Comparison of ENCODE assay signal across 8 cellular contexts in genomic region chr12:122031342-122032216, GRCh38. TPM values are rescaled to one million over a fixed set of nuclear protein-coding genes. Genes with fewer than 3 reads are reported as not detected.
DNase-seq lines count a peak whose midpoint lies in the region; ATAC-seq, FAIRE-seq and TF ChIP-seq lines count a peak whose summit lies in the region.

No MANE protein-coding gene starts in this region.

- H3K27me3 ChIP-seq in CD4-positive, alpha-beta T cell (ENCODE audit: control insufficient read depth, insufficient read depth, low read length) = no peaks in the 10 kb centered on the region
- H3K27me3 ChIP-seq in H1 (replicated peaks in 1 of 4; ENCODE audit: control insufficient read depth in 3 of 4, extremely low read depth in 1 of 4, insufficient read depth in 3 of 4, low read length in 3 of 4) = no peaks in the 10 kb centered on the region
- H3K27me3 ChIP-seq in aorta (ENCODE audit: control insufficient read depth in 1 of 2, insufficient read depth in 2 of 2, low read length in 1 of 2) = no peaks in the 10 kb centered on the region

- no peaks in the 10 kb centered on the region for H3K9me3 Mint-ChIP-seq in CD4-positive, alpha-beta T cell
- no peaks in the 10 kb centered on the region for H3K9me3 Mint-ChIP-seq in natural killer cell

- no peak overlapping the region for H3K14ac ChIP-seq in H1 (ENCODE audit: insufficient read length)

- peaks cover 0 to 34% of the 10 kb centered on the region in 2 experiments; a peak in 3 of 4 replicates for H3K79me2 ChIP-seq in H1 (ENCODE audit: control insufficient read depth in 1 of 2, insufficient read depth in 2 of 2, low read length in 2 of 2)

- H2AFZ ChIP-seq in H1 (ENCODE audit: low read length) = no peak overlapping the region

- FAIRE-seq in H1 (lab: Jason Lieb, UNC) = peak; percentile 52

- 64% methylated on average over 21 of the region's 21 CpGs; no CpG with 5 or more reads in 1 of the 2 experiments for WGBS in H1 (ENCODE audit: extremely low coverage in 1 of 2, insufficient coverage in 1 of 2, insufficient read length in 1 of 2, insufficient replicate concordance in 2 of 2, low coverage in 1 of 2, low lambda C conversion rate in 2 of 2, missing lambda C conversion rate in 1 of 2), 2 experiments
- 65 to 67% methylated on average over 21 of the region's 21 CpGs for WGBS in aorta, 2 donors

- H3K4me1 Mint-ChIP-seq in CD4-positive, alpha-beta T cell (ENCODE audit: low read depth) = peaks cover 15% of the 10 kb centered on the region
- H3K4me1 Mint-ChIP-seq in natural killer cell = peaks cover 16 to 21% of the 10 kb centered on the region in 2 donors

- peak overlapping the region; percentile 43; the same call in 1 of the 2 replicates for H4K8ac ChIP-seq in H1 (ENCODE audit: extremely low read depth, insufficient read depth, low read length)

- no peak overlapping the region for H3K23ac ChIP-seq in H1 (ENCODE audit: insufficient read length)

- peaks cover 9% of the 10 kb centered on the region for H3K79me1 ChIP-seq in H1 (ENCODE audit: low read depth, low read length)

- CTCF ChIA-PET in CD4-positive, alpha-beta T cell (lab: Charles Lee) = no interaction called here
- CTCF ChIA-PET in H1 (lab: Charles Lee; ENCODE audit: partially characterized antibody) = interaction anchor here (0.6 to 3.4 kb wide), 34 partner anchors 8 to 350 kb away, joined by 3 to 18 read pairs (median 4); partner anchors contain the start of gene CFAP251

- H4K20me1 ChIP-seq in H1 (replicated peaks in 1 of 2; ENCODE audit: control insufficient read depth in 1 of 2, insufficient read depth in 2 of 2, low read length in 2 of 2) = peaks cover 12 to 24% of the 10 kb centered on the region in 2 experiments

- 0 out of 2 replicates have a peak, but pooled peaks cover 1% of the 10 kb centered on the region for H3K23me2 ChIP-seq in H1 (ENCODE audit: low read depth, low read length)

- H2BK20ac ChIP-seq in H1 (ENCODE audit: low read length) = no peak overlapping the region

- TF ChIP-seq RAD21 in H1 (IDR thresholded peaks at IDR 0.05 in 1 of 2, conservative IDR thresholded peaks at IDR 0.05 in 1 of 2; ENCODE audit: low read depth in 2 of 2, low read length in 2 of 2) = peak; percentile 49 to 69

- H3K36me3 ChIP-seq in H1 (ENCODE audit: control insufficient read depth in 2 of 4, insufficient read depth in 4 of 4, low read length in 3 of 4) = peaks cover 0 to 6% (median 5%) of the 10 kb centered on the region in 4 experiments; a peak in 2 of 8 replicates
- H3K36me3 ChIP-seq in aorta (ENCODE audit: control insufficient read depth in 1 of 2, insufficient read depth in 2 of 2, low read length in 1 of 2) = no peaks in the 10 kb centered on the region

- POLR2A ChIA-PET in CD4-positive, alpha-beta T cell (lab: Charles Lee) = no interaction called here
- POLR2A ChIA-PET in H1 (lab: Charles Lee; ENCODE audit: partially characterized antibody) = interaction anchor here (2.2 kb wide), 1 partner anchor 10 kb away, joined by 9 read pairs; the partner anchor contains the start of gene BCL7A

- no peak overlapping the region for H4K91ac ChIP-seq in H1 (replicated peaks; ENCODE audit: insufficient read length, low read length)

- intact Hi-C loops in CD4-positive, alpha-beta T cell (cut with DNase I, micrococcal nuclease) = no loop called here
- intact Hi-C loops in natural killer cell (cut with micrococcal nuclease) (no loop called here), aorta (cut with DNase I) (no loop called here)

- peak in 8 of 10 experiments; percentile 25 to 65 (median 40) for DNase-seq in CD4-positive, alpha-beta T cell
- DNase-seq in HuH-7 (ENCODE audit: low spot score) (peak; percentile 67), H1 (ENCODE audit: low read depth in 1 of 2, low spot score in 2 of 2) (peak; percentile 36 to 96), natural killer cell (no peak), aorta (peak; percentile 57 to 84)
- DNase-seq in activated CD4-positive, alpha-beta T cell treated with anti-CD3 and anti-CD28 coated beads, Interleukin-2, amount 50 U/mL, for 1 hour = peak; percentile 51

- no peak overlapping the region; the same call in 1 of the 2 replicates for H3K18ac ChIP-seq in H1 (ENCODE audit: extremely low read depth, low read length)

- H3K9me3 ChIP-seq in CD4-positive, alpha-beta T cell (ENCODE audit: control insufficient read depth, low read length) = no peaks in the 10 kb centered on the region
- H3K9me3 ChIP-seq in H1 (ENCODE audit: insufficient read depth in 2 of 2, low read depth in 1 of 2, low read length in 1 of 2) = no peaks in the 10 kb centered on the region
- no peaks in the 10 kb centered on the region for H3K9me3 ChIP-seq in aorta (ENCODE audit: control insufficient read depth, low read length)

- peak; percentile 67 for TF ChIP-seq CTCF in CD4-positive, alpha-beta T cell (IDR thresholded peaks at IDR 0.05)
- TF ChIP-seq CTCF in H1 (IDR thresholded peaks at IDR 0.05; ENCODE audit: control extremely low read depth in 1 of 3, insufficient read depth in 1 of 3, low read depth in 1 of 3, low read length in 3 of 3) (peak in 2 of 3 experiments; percentile 87 to 88; a peak in 3 of 4 replicates), natural killer cell (IDR thresholded peaks at IDR 0.05) (peak; percentile 48)

- no peak overlapping the region for H3K27ac ChIP-seq in CD4-positive, alpha-beta T cell (ENCODE audit: low read depth, low read length)
- H3K27ac ChIP-seq in H1 (ENCODE audit: low read depth, low read length) (no peak overlapping the region), aorta (ENCODE audit: low read depth in 1 of 2, low read length in 2 of 2) (no peak overlapping the region)

- H2BK120ac ChIP-seq in H1 (replicated peaks; ENCODE audit: low read depth, low read length) = no peak overlapping the region

- no peak overlapping the region for H3K4ac ChIP-seq in H1 (replicated peaks; ENCODE audit: insufficient read length, low read depth, low read length)

- peaks cover 7% of the 10 kb centered on the region for H3K36me3 Mint-ChIP-seq in CD4-positive, alpha-beta T cell (ENCODE audit: low read depth)
- H3K36me3 Mint-ChIP-seq in natural killer cell = no peaks in the 10 kb centered on the region

- H3K27me3 Mint-ChIP-seq in CD4-positive, alpha-beta T cell = no peaks in the 10 kb centered on the region
- peaks cover 8 to 21% of the 10 kb centered on the region in 2 donors for H3K27me3 Mint-ChIP-seq in natural killer cell (ENCODE audit: low read depth in 2 of 2)

- H3K27ac Mint-ChIP-seq in CD4-positive, alpha-beta T cell = no peak overlapping the region
- H3K27ac Mint-ChIP-seq in natural killer cell = no peak overlapping the region

- TF ChIP-seq EP300 in H1 (IDR thresholded peaks at IDR 0.05; ENCODE audit: borderline replicate concordance in 1 of 2, low read depth in 2 of 2, low read length in 2 of 2) = no peak

- H4K5ac ChIP-seq in H1 (ENCODE audit: insufficient read length, low read depth, low read length) = no peak overlapping the region

- no peak overlapping the region for H2BK12ac ChIP-seq in H1 (ENCODE audit: low read depth, low read length)

- TF ChIP-seq POLR2A in H1 (IDR thresholded peaks at IDR 0.05; ENCODE audit: control extremely low read depth in 1 of 2, low read depth in 2 of 2, low read length in 2 of 2) = no peak

- peaks cover 0 to 9% (median 5%) of the 10 kb centered on the region in 4 experiments; a peak in 6 of 7 replicates for H3K4me1 ChIP-seq in H1 (replicated peaks in 1 of 4; ENCODE audit: control insufficient read depth in 3 of 4, insufficient read depth in 4 of 4, low read length in 3 of 4)
- H3K4me1 ChIP-seq in aorta (ENCODE audit: control insufficient read depth in 1 of 2, insufficient read depth in 2 of 2, low read length in 2 of 2) = no peaks in the 10 kb centered on the region

- ATAC-seq in CD4-positive, alpha-beta T cell (ENCODE audit: poor library complexity) = peak; percentile 77
- ATAC-seq in natural killer cell (peak in 2 of 3 donors; percentile 37 to 40), aorta (ENCODE audit: low FRiP score) (peak; percentile 59), HG02571 (IDR thresholded peaks at IDR 0.05; ENCODE audit: unreplicated experiment) (no peak), GM18861 (IDR thresholded peaks at IDR 0.05; ENCODE audit: unreplicated experiment) (no peak)

- no peak overlapping the region for H3K9ac ChIP-seq in H1 (replicated peaks in 1 of 4; ENCODE audit: extremely low read depth in 1 of 4, low read depth in 3 of 4, low read length in 3 of 4)

- no peak overlapping the region for H3K4me3 Mint-ChIP-seq in CD4-positive, alpha-beta T cell
- no peak overlapping the region for H3K4me3 Mint-ChIP-seq in natural killer cell

- no peak overlapping the region for H2BK5ac ChIP-seq in H1 (ENCODE audit: low read depth, low read length)

- H3K4me2 ChIP-seq in H1 (ENCODE audit: insufficient read depth in 1 of 2, low read depth in 2 of 2, low read length in 2 of 2) = no peak overlapping the region

- H3K4me3 ChIP-seq in H1 (ENCODE audit: extremely low read depth in 1 of 4, insufficient read depth in 2 of 4, low read depth in 3 of 4, low read length in 4 of 4) = no peak overlapping the region
- H3K4me3 ChIP-seq in aorta (ENCODE audit: low read length in 2 of 2) = no peak overlapping the region

- no peak overlapping the region for H2BK15ac ChIP-seq in H1 (ENCODE audit: low read length)

- no peak overlapping the region for H3K56ac ChIP-seq in H1 (replicated peaks; ENCODE audit: insufficient read length, low read depth, low read length)

- no peak overlapping the region for H2AK5ac ChIP-seq in H1 (ENCODE audit: low read depth, low read length)

RNA-seq across cellular contexts. Expression of gene BCL7A, which starts 9.9 kb away (rescaled TPM):
- total RNA-seq in CD4-positive, alpha-beta T cell = 1 to 10 TPM; 3.5 to 4.4 TPM
- 12.7 and 13.6 TPM in 2 replicates for total RNA-seq in H1 (2021; fragmentation: NEBNext Ultra II Directional; extraction: Animal tissue kit (Norgen Biotek cat#: 25700))
- polyA plus RNA-seq in H1 (2011; rRNA removed) (11.9 and 13.9 TPM in 2 replicates), aorta (1 to 10 TPM; 1.1 to 2.7 TPM)
- 10.4 TPM for polyA plus RNA-seq in H1 (2011; cell fraction: cytosol; rRNA removed)
- 12.9 TPM for polyA plus RNA-seq in H1 (2011; cell fraction: nucleus; rRNA removed)
- 10.9 to 13.5 TPM (median 11.5 TPM) in 4 replicates for polyA plus RNA-seq in H1 (2012, experiment 1 of 2)
- 7.6 TPM for polyA plus RNA-seq in H1 (2012, experiment 2 of 2)
- polyA plus RNA-seq in H1 (2013, experiment 1 of 2) = 6.2 TPM
- 6.1 TPM for polyA plus RNA-seq in H1 (2013, experiment 2 of 2)
- polyA minus RNA-seq in H1 (2011; rRNA and poly(A)+ RNA removed) = 11.8 and 13.5 TPM in 2 replicates
- polyA minus RNA-seq in H1 (2011; cell fraction: cytosol; rRNA and poly(A)+ RNA removed) = 10.1 TPM
- 11.5 TPM for polyA minus RNA-seq in H1 (2011; cell fraction: nucleus; rRNA and poly(A)+ RNA removed)
- total RNA-seq in natural killer cell (1 to 10 TPM in 1 of 3 donors, under 1 TPM in 2; 0.85 to 1.1 (median 0.96) TPM), aorta (1 to 10 TPM; 6.2 to 6.3 TPM)

RNA-seq across cellular contexts. Expression of gene MLXIP, which starts 47.0 kb away (rescaled TPM):
- 10 to 100 TPM; 98.0 to 99.3 TPM for total RNA-seq in CD4-positive, alpha-beta T cell
- total RNA-seq in H1 (2021; fragmentation: NEBNext Ultra II Directional; extraction: Animal tissue kit (Norgen Biotek cat#: 25700)) = 40.4 and 40.5 TPM in 2 replicates
- polyA plus RNA-seq in H1 (2011; rRNA removed) (5.5 and 13.2 TPM in 2 replicates), aorta (10 to 100 TPM; 10.3 to 39.0 TPM)
- 4.1 TPM for polyA plus RNA-seq in H1 (2011; cell fraction: cytosol; rRNA removed)
- 18.6 TPM for polyA plus RNA-seq in H1 (2011; cell fraction: nucleus; rRNA removed)
- 15.2 to 19.4 TPM (median 18.9 TPM) in 4 replicates for polyA plus RNA-seq in H1 (2012, experiment 1 of 2)
- 13.9 TPM for polyA plus RNA-seq in H1 (2012, experiment 2 of 2)
- polyA plus RNA-seq in H1 (2013, experiment 1 of 2) = 33.1 TPM
- polyA plus RNA-seq in H1 (2013, experiment 2 of 2) = 33.0 TPM
- 10.0 and 15.5 TPM in 2 replicates for polyA minus RNA-seq in H1 (2011; rRNA and poly(A)+ RNA removed)
- 23.0 TPM for polyA minus RNA-seq in H1 (2011; cell fraction: cytosol; rRNA and poly(A)+ RNA removed)
- polyA minus RNA-seq in H1 (2011; cell fraction: nucleus; rRNA and poly(A)+ RNA removed) = 35.1 TPM
- total RNA-seq in natural killer cell (10 to 100 TPM; 83.8 to 92.4 (median 86.1) TPM), aorta (10 to 100 TPM; 49.8 to 65.1 TPM)

Comparison
In these comparisons a context has a peak if more than half of its experiments do, and no peak if none do; other contexts are left out.
1. ATAC-seq: peak in CD4-positive, alpha-beta T cell (single experiment), natural killer cell (2 of 3) and aorta (single experiment); none in HG02571 (single experiment) and GM18861 (single experiment).
2. Peak in every context shown above with its lines, with median percentiles within 50 percentile points of each other: CTCF ChIP-seq.